24 cellular contexts compared by ENCODE assay signal in the genomic region with DNA sequence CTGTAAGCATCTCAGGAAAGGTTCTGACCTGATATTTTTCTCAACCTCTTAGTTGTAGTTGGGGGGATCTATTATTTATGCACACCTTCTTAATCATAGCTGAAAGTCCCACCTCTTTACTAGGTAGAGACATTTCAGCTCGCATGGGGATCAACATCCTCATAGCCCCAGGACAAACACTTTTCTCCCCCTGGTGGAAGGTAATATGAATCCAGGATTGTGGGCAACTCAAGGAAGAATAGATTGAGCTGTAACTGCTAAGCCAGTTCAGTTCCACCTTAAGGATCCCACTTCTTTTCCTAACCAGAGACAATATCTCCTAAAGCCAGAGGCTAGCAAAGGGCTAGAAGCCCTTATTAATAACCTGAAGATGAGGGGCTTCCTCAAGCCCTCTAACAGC. TPM values are rescaled to one million over a fixed set of nuclear protein-coding genes. Genes with fewer than 3 reads are reported as not detected.
A peak's percentile ranks its signal among the peaks of the same experiment; 100 is the strongest.
DNase-seq lines count a peak whose midpoint lies in the region; ATAC-seq, FAIRE-seq and TF ChIP-seq lines count a peak whose summit lies in the region.
"Had no signal": no experiment of that assay in that cellular context is flagged by ENCODE, and none has a peak within 500 bp of the region (broad histone marks: within the 10 kb centered on the region; RNA-seq: fewer than 3 reads in every experiment).

No MANE protein-coding gene starts in this region.

- TF ChIP-seq CTCF in HFF-Myc (IDR thresholded peaks at IDR 0.05; ENCODE audit: low read depth, low read length, missing control alignments), result peak; percentile 20
- TF ChIP-seq CTCF in astrocyte of the cerebellum (IDR thresholded peaks at IDR 0.05; ENCODE audit: low read depth, low read length, missing control alignments), result peak; percentile 26
- TF ChIP-seq CTCF in HepG2 (CRISPR knock-in tag; IDR thresholded peaks at IDR 0.05), result peak; percentile 33; the same call in 1 of the 2 replicates

- H3K9me3 ChIP-seq in HepG2 (ENCODE audit: low read length), result peaks cover 14% of the 10 kb centered on the region

- DNase-seq in DMS53 (lab: John Stamatoyannopoulos, UW), result peak; percentile 12
- no peak for DNase-seq in DMS53 treated with DMSO at 0.1 percent for 48 hours (lab: John Stamatoyannopoulos, UW; ENCODE audit: unreplicated experiment)
- no peak for DNase-seq in HFF-Myc (ENCODE audit: extremely low read depth, low read depth)
- DNase-seq in astrocyte of the cerebellum (ENCODE audit: low read depth), result no peak
- no peak for DNase-seq in HepG2 (ENCODE audit: low spot score)
- no peak for DNase-seq in HTR-8/SVneo (ENCODE audit: insufficient read length, low spot score)
- DNase-seq in SW 1271 (lab: John Stamatoyannopoulos, UW), result no peak
- DNase-seq: activated CD4-positive, alpha-beta T cell treated with anti-CD3 and anti-CD28 coated beads, Interleukin-2, amount 50 U/mL, for 1 hour; activated gamma-delta T cell treated with Interleukin-2 at 50 U/mL for 16 hours; activated T-cell treated with anti-CD3 and anti-CD28 coated beads for 4 hours; DMS153; effector CD8-positive, alpha-beta T cell; left ventricle myocardium superior; mucosa of descending colon; NCI-H1694; NCI-H2227 treated with DMSO at 0.1 percent for 48 hours; NK-92 treated with Interleukin-12 subunit alpha and Interleukin-12 subunit beta, amount 100 ng/mL, for 24 hours; RPMI8226; stimulated activated CD8-positive, alpha-beta memory T cell treated with anti-CD3 and anti-CD28 coated beads, Interleukin-4, amount 100 ng/mL, for 48 hours had no signal

- TF ChIP-seq EP300 in HepG2 (IDR thresholded peaks at IDR 0.05; ENCODE audit: low read depth in 2 of 2, low read length in 2 of 2), result no peak
- no peak for TF ChIP-seq EP300 in HepG2 (CRISPR knock-in tag; IDR thresholded peaks at IDR 0.05; ENCODE audit: borderline replicate concordance)

- POLR2A ChIA-PET in HepG2 (lab: Yijun Ruan, JAX), result no interaction called here

- 0% methylated on average over 1 of the region's 1 CpG for WGBS in HepG2 (ENCODE audit: low lambda C conversion rate)

- BruUV-seq in HepG2 (replicated peaks; lab: Mats Ljungman, UMichigan), result no TSS peak

- H3K27me3 ChIP-seq in HepG2 (ENCODE audit: control insufficient read depth in 1 of 2, insufficient read depth in 2 of 2, low read length in 2 of 2), result peaks cover 0 to 4% of the 10 kb centered on the region in 2 experiments; a peak in 1 of 5 replicates
- H3K27me3 ChIP-seq: neural progenitor cell had no signal

- H3K79me2 ChIP-seq in HepG2 (ENCODE audit: insufficient read depth, low read length), result no peaks in the 10 kb centered on the region

- intact Hi-C loops in HepG2 (cut with micrococcal nuclease; ENCODE audit: unreplicated experiment), result loop anchor here (2.0 kb wide), 1 partner anchor 34 kb away; no protein-coding TSS in a partner anchor

- TF ChIP-seq POLR2A in HepG2 (IDR thresholded peaks at IDR 0.05; ENCODE audit: insufficient read depth in 1 of 2, low read depth in 2 of 2, low read length in 2 of 2), result no peak

- in situ Hi-C loops in astrocyte of the cerebellum (cut with HindIII; ENCODE audit: low sequenced_read_pairs), result no loop called here
- in situ Hi-C loops in HepG2 (cut with HindIII; ENCODE audit: extremely low pct_ligation_motif_present, low pct_unique_long_range_greater_than_20kb), result no loop called here

- H3K4me3 ChIP-seq in HFF-Myc (replicated peaks; ENCODE audit: low read depth, low read length) (no peak overlapping the region), astrocyte of the cerebellum (ENCODE audit: low read depth, low read length) (no peak overlapping the region), HepG2 (replicated peaks in 1 of 3; ENCODE audit: insufficient read depth in 1 of 3, low read depth in 2 of 3, low read length in 3 of 3) (no peak overlapping the region)
- H3K4me3 ChIP-seq: mucosa of descending colon, neural progenitor cell had no signal

- H3K9ac ChIP-seq in HepG2 (ENCODE audit: insufficient read depth, low read depth, low read length), result no peak overlapping the region
- H3K9ac ChIP-seq: neural progenitor cell had no signal

- no peak overlapping the region for H2AFZ ChIP-seq in HepG2 (ENCODE audit: low read length)
- H2AFZ ChIP-seq: neural progenitor cell had no signal

- no peaks in the 10 kb centered on the region for H4K20me1 ChIP-seq in HepG2 (ENCODE audit: insufficient read depth, low read length)

- peaks cover 20% of the 10 kb centered on the region for H3K4me1 ChIP-seq in HepG2 (ENCODE audit: insufficient read depth, low read length)

- no peaks in the 10 kb centered on the region for H3K36me3 ChIP-seq in HepG2 (replicated peaks in 1 of 2; ENCODE audit: control insufficient read depth in 1 of 2, insufficient read depth in 2 of 2, low read length in 2 of 2)
- H3K36me3 ChIP-seq: neural progenitor cell had no signal

- CTCF ChIA-PET in HepG2 (lab: Yijun Ruan, JAX; ENCODE audit: low intra/inter-chr PET ratio, low total read pairs), result interaction anchor here (1.7 kb wide), 1 partner anchor 35 kb away, joined by 10 read pairs; no protein-coding TSS in a partner anchor

- FAIRE-seq in HepG2 (lab: Jason Lieb, UNC) (no peak), HTR-8/SVneo (lab: Jason Lieb, UNC) (no peak)
- FAIRE-seq: urothelium cell line had no signal

- TF ChIP-seq RAD21 in HepG2 (CRISPR knock-in tag; IDR thresholded peaks at IDR 0.05), result no peak

- no peak overlapping the region for H3K27ac ChIP-seq in HepG2 (ENCODE audit: extremely low read length, insufficient read depth, low read length)
- H3K27ac ChIP-seq: 22Rv1, C4-2B, neural progenitor cell had no signal

- H3K4me2 ChIP-seq in HepG2 (ENCODE audit: low read depth, low read length), result no peak overlapping the region

- ATAC-seq in HepG2, result peak; percentile 75
- no peak for ATAC-seq in HG02759 (IDR thresholded peaks at IDR 0.05; ENCODE audit: unreplicated experiment)
- ATAC-seq: left ventricle myocardium superior, mucosa of descending colon had no signal

RNA-seq across cellular contexts. Expression of a gene that starts 25.4 kb away (rescaled TPM):
- total RNA-seq in HepG2 (2016; rRNA removed; fragmentation: Illumina TruSeq; extraction: Trizol), result 27.7 and 32.9 TPM in 2 replicates
- 54.0 and 56.1 TPM in 2 replicates for total RNA-seq in HepG2 (2016; cell fraction: cytosol; rRNA removed; fragmentation: Illumina TruSeq; extraction: Trizol; ENCODE audit: low read depth)
- total RNA-seq in HepG2 (2016; cell fraction: insoluble cytoplasmic fraction; rRNA removed; fragmentation: Illumina TruSeq; extraction: Trizol), result 24.8 and 37.8 TPM in 2 replicates
- 35.4 and 37.3 TPM in 2 replicates for total RNA-seq in HepG2 (2016; cell fraction: membrane; rRNA removed; fragmentation: Illumina TruSeq; extraction: Trizol)
- total RNA-seq in HepG2 (2016; cell fraction: nucleus; rRNA removed; fragmentation: Illumina TruSeq; extraction: Trizol), result 28.7 and 30.4 TPM in 2 replicates
- 29.2 and 35.8 TPM in 2 replicates for polyA plus RNA-seq in HepG2 (2011; rRNA removed)
- 19.7 and 23.0 TPM in 2 replicates for polyA plus RNA-seq in HepG2 (2011; cell fraction: cytosol; rRNA removed)
- 10.9 and 13.1 TPM in 2 replicates for polyA plus RNA-seq in HepG2 (2011; cell fraction: nucleus; rRNA removed)
- 44.3 and 60.7 TPM in 2 replicates for polyA plus RNA-seq in HepG2 (2012)
- 30.9 and 35.7 TPM in 2 replicates for polyA plus RNA-seq in HepG2 (2016; cell fraction: cytosol; fragmentation: Illumina TruSeq; extraction: Trizol; ENCODE audit: low read depth)
- 37.3 and 37.7 TPM in 2 replicates for polyA plus RNA-seq in HepG2 (2016; cell fraction: insoluble cytoplasmic fraction; fragmentation: Illumina TruSeq; extraction: Trizol; ENCODE audit: low read depth)
- 25.1 and 29.0 TPM in 2 replicates for polyA plus RNA-seq in HepG2 (2016; cell fraction: membrane; fragmentation: Illumina TruSeq; extraction: Trizol; ENCODE audit: low read depth)
- 17.8 and 20.2 TPM in 2 replicates for polyA plus RNA-seq in HepG2 (2016; cell fraction: nucleus; fragmentation: Illumina TruSeq; extraction: Trizol; ENCODE audit: insufficient read depth, low read depth)
- 37.6 and 43.7 TPM in 2 replicates for polyA minus RNA-seq in HepG2 (2011; rRNA and poly(A)+ RNA removed; ENCODE audit: low replicate concordance)
- polyA minus RNA-seq in HepG2 (2011; cell fraction: cytosol; rRNA and poly(A)+ RNA removed), result 11.4 and 12.4 TPM in 2 replicates
- polyA minus RNA-seq in HepG2 (2011; cell fraction: nucleus; rRNA and poly(A)+ RNA removed), result 59.6 and 65.0 TPM in 2 replicates

RNA-seq across cellular contexts. Expression of a gene that starts 33.5 kb away (rescaled TPM):
- total RNA-seq in HepG2 (2016; rRNA removed; fragmentation: Illumina TruSeq; extraction: Trizol), result 31.4 and 45.9 TPM in 2 replicates
- 8.9 and 9.8 TPM in 2 replicates for total RNA-seq in HepG2 (2016; cell fraction: cytosol; rRNA removed; fragmentation: Illumina TruSeq; extraction: Trizol; ENCODE audit: low read depth)
- total RNA-seq in HepG2 (2016; cell fraction: insoluble cytoplasmic fraction; rRNA removed; fragmentation: Illumina TruSeq; extraction: Trizol), result 32.2 and 43.1 TPM in 2 replicates
- total RNA-seq in HepG2 (2016; cell fraction: membrane; rRNA removed; fragmentation: Illumina TruSeq; extraction: Trizol), result 9.8 and 12.0 TPM in 2 replicates
- 17.5 and 20.5 TPM in 2 replicates for total RNA-seq in HepG2 (2016; cell fraction: nucleus; rRNA removed; fragmentation: Illumina TruSeq; extraction: Trizol)
- polyA plus RNA-seq in HepG2 (2011; rRNA removed), result 12.0 and 15.7 TPM in 2 replicates
- polyA plus RNA-seq in HepG2 (2011; cell fraction: cytosol; rRNA removed), result 7.1 and 10.0 TPM in 2 replicates
- polyA plus RNA-seq in HepG2 (2011; cell fraction: nucleus; rRNA removed), result 5.1 and 5.6 TPM in 2 replicates
- polyA plus RNA-seq in HepG2 (2012), result 15.8 and 18.7 TPM in 2 replicates
- 3.6 and 3.8 TPM in 2 replicates for polyA plus RNA-seq in HepG2 (2016; cell fraction: cytosol; fragmentation: Illumina TruSeq; extraction: Trizol; ENCODE audit: low read depth)
- 39.9 and 41.4 TPM in 2 replicates for polyA plus RNA-seq in HepG2 (2016; cell fraction: insoluble cytoplasmic fraction; fragmentation: Illumina TruSeq; extraction: Trizol; ENCODE audit: low read depth)
- polyA plus RNA-seq in HepG2 (2016; cell fraction: membrane; fragmentation: Illumina TruSeq; extraction: Trizol; ENCODE audit: low read depth), result 6.0 and 6.8 TPM in 2 replicates
- polyA plus RNA-seq in HepG2 (2016; cell fraction: nucleus; fragmentation: Illumina TruSeq; extraction: Trizol; ENCODE audit: insufficient read depth, low read depth), result 21.1 and 23.0 TPM in 2 replicates
- 4.7 and 9.6 TPM in 2 replicates for polyA minus RNA-seq in HepG2 (2011; rRNA and poly(A)+ RNA removed; ENCODE audit: low replicate concordance)
- polyA minus RNA-seq in HepG2 (2011; cell fraction: cytosol; rRNA and poly(A)+ RNA removed), result 5.7 and 6.9 TPM in 2 replicates
- 13.8 and 14.8 TPM in 2 replicates for polyA minus RNA-seq in HepG2 (2011; cell fraction: nucleus; rRNA and poly(A)+ RNA removed)

RNA-seq across cellular contexts. Expression of a gene that starts 33.7 kb away (rescaled TPM):
- 12.4 and 15.7 TPM in 2 replicates for total RNA-seq in HepG2 (2016; rRNA removed; fragmentation: Illumina TruSeq; extraction: Trizol)
- 8.5 and 9.1 TPM in 2 replicates for total RNA-seq in HepG2 (2016; cell fraction: cytosol; rRNA removed; fragmentation: Illumina TruSeq; extraction: Trizol; ENCODE audit: low read depth)
- 12.0 and 15.5 TPM in 2 replicates for total RNA-seq in HepG2 (2016; cell fraction: insoluble cytoplasmic fraction; rRNA removed; fragmentation: Illumina TruSeq; extraction: Trizol)
- total RNA-seq in HepG2 (2016; cell fraction: membrane; rRNA removed; fragmentation: Illumina TruSeq; extraction: Trizol), result 7.1 and 7.9 TPM in 2 replicates
- 12.9 and 18.4 TPM in 2 replicates for total RNA-seq in HepG2 (2016; cell fraction: nucleus; rRNA removed; fragmentation: Illumina TruSeq; extraction: Trizol)
- polyA plus RNA-seq in HepG2 (2011; rRNA removed), result 6.3 and 6.4 TPM in 2 replicates
- polyA plus RNA-seq in HepG2 (2011; cell fraction: cytosol; rRNA removed), result 3.1 and 5.0 TPM in 2 replicates
- 5.9 and 6.8 TPM in 2 replicates for polyA plus RNA-seq in HepG2 (2011; cell fraction: nucleus; rRNA removed)
- 7.3 and 9.2 TPM in 2 replicates for polyA plus RNA-seq in HepG2 (2012)
- 1.2 and 1.3 TPM in 2 replicates for polyA plus RNA-seq in HepG2 (2016; cell fraction: cytosol; fragmentation: Illumina TruSeq; extraction: Trizol; ENCODE audit: low read depth)
- 9.3 and 11.1 TPM in 2 replicates for polyA plus RNA-seq in HepG2 (2016; cell fraction: insoluble cytoplasmic fraction; fragmentation: Illumina TruSeq; extraction: Trizol; ENCODE audit: low read depth)
- polyA plus RNA-seq in HepG2 (2016; cell fraction: membrane; fragmentation: Illumina TruSeq; extraction: Trizol; ENCODE audit: low read depth), result 2.1 and 2.4 TPM in 2 replicates
- polyA plus RNA-seq in HepG2 (2016; cell fraction: nucleus; fragmentation: Illumina TruSeq; extraction: Trizol; ENCODE audit: insufficient read depth, low read depth), result 14.1 and 14.2 TPM in 2 replicates
- polyA minus RNA-seq in HepG2 (2011; rRNA and poly(A)+ RNA removed; ENCODE audit: low replicate concordance), result 8.5 and 12.2 TPM in 2 replicates
- 6.3 and 8.2 TPM in 2 replicates for polyA minus RNA-seq in HepG2 (2011; cell fraction: cytosol; rRNA and poly(A)+ RNA removed)
- polyA minus RNA-seq in HepG2 (2011; cell fraction: nucleus; rRNA and poly(A)+ RNA removed), result 35.5 and 40.3 TPM in 2 replicates
